Comparison of ENCODE assay signal across 1 cellular context in the genomic region with DNA sequence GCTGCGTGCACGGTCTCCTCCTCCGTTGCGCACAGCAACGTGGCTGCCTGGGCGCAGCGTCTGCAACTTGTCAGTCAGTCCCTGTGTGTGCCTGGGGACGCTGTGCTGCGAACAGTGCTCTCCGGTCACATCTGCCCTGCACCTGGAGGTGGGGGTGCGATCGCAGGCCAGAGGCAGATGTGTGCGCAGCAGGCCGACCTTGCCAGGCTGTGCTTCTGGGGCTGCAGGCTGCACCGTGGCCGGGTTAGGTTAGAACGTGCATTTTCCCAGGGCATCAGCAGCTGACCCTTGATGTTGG.
TF ChIP-seq lines count a peak whose summit lies in the region.

No MANE protein-coding gene starts in this region.

TF ChIP-seq in IMR-90, 13 proteins besides CTCF, POLR2A, EP300 and RAD21:
- TF ChIP-seq NFE2L2 (IDR thresholded peaks at IDR 0.05; ENCODE audit: low read depth, low read length): no peak
- no peak for TF ChIP-seq FOS (IDR thresholded peaks at IDR 0.05; ENCODE audit: low read depth, low read length)
- TF ChIP-seq CEBPB (IDR thresholded peaks at IDR 0.05; ENCODE audit: low read depth, low read length): no peak
- TF ChIP-seq MXI1 (IDR thresholded peaks at IDR 0.05; ENCODE audit: borderline replicate concordance, low read depth, low read length): no peak
- no peak for TF ChIP-seq SMC3 (IDR thresholded peaks at IDR 0.05; ENCODE audit: low read depth, low read length)
- TF ChIP-seq RCOR1 (IDR thresholded peaks at IDR 0.05; ENCODE audit: insufficient replicate concordance, low read length): no peak
- TF ChIP-seq BHLHE40 (IDR thresholded peaks at IDR 0.05; ENCODE audit: low read depth, low read length): no peak
- TF ChIP-seq ELK1 (IDR thresholded peaks at IDR 0.05; ENCODE audit: borderline replicate concordance, low read depth, low read length): no peak
- TF ChIP-seq RFX5 (IDR thresholded peaks at IDR 0.05; ENCODE audit: low read depth, low read length): no peak
